7 cellular contexts compared by ENCODE assay signal in genomic region chr3:119293105-119293683, GRCh38. TPM values are rescaled to one million over a fixed set of nuclear protein-coding genes. Genes with fewer than 3 reads are reported as not detected.
A peak's percentile ranks its signal among the peaks of the same experiment; 100 is the strongest.
DNase-seq lines count a peak whose midpoint lies in the region; ATAC-seq and TF ChIP-seq lines count a peak whose summit lies in the region.

No MANE protein-coding gene starts in this region.

- peaks cover 57% of the 10 kb centered on the region for H3K4me1 Mint-ChIP-seq in activated CD8-positive, alpha-beta T cell treated with anti-CD3 and anti-CD28 coated beads, Interleukin-2, amount 10 ng/mL, durations not matched to agents 7 days and 5 days (ENCODE audit: low read depth)

- peaks cover 6% of the 10 kb centered on the region for H3K36me3 Mint-ChIP-seq in activated CD8-positive, alpha-beta T cell treated with anti-CD3 and anti-CD28 coated beads, Interleukin-2, amount 10 ng/mL, durations not matched to agents 7 days and 5 days (ENCODE audit: low read depth)

- H3K4me1 ChIP-seq in HEK293 (ENCODE audit: control insufficient read depth, insufficient read depth, low read length) (no peaks in the 10 kb centered on the region), suprapubic skin (peaks cover 32% of the 10 kb centered on the region)

- H3K36me3 ChIP-seq in HEK293 (ENCODE audit: control insufficient read depth in 2 of 2, insufficient read depth in 1 of 2, low read length in 2 of 2) (peaks cover 0 to 10% of the 10 kb centered on the region in 2 experiments; a peak in 1 of 3 replicates), kidney epithelial cell (ENCODE audit: control insufficient read depth, insufficient read depth, low read length) (no peaks in the 10 kb centered on the region), suprapubic skin (no peaks in the 10 kb centered on the region)

- 56% methylated on average over 2 of the region's 2 CpGs for WGBS in suprapubic skin

- H3K27me3 Mint-ChIP-seq in activated CD8-positive, alpha-beta T cell treated with anti-CD3 and anti-CD28 coated beads, Interleukin-2, amount 10 ng/mL, durations not matched to agents 7 days and 5 days (ENCODE audit: low read depth): peaks cover 13% of the 10 kb centered on the region

- peak overlapping the region; percentile 66 for H3K4me3 ChIP-seq in HEK293 (ENCODE audit: low read depth, low read length)
- peak overlapping the region; percentile 59 for H3K4me3 ChIP-seq in kidney epithelial cell (ENCODE audit: low read depth, low read length)
- peak overlapping the region; percentile 75 for H3K4me3 ChIP-seq in suprapubic skin

- ATAC-seq in activated CD8-positive, alpha-beta T cell treated with anti-CD3 and anti-CD28 coated beads, Interleukin-2, amount 10 ng/mL, durations not matched to agents 7 days and 5 days: no peak
- ATAC-seq in GM18517 (IDR thresholded peaks at IDR 0.05; ENCODE audit: unreplicated experiment): no peak

- CTCF ChIA-PET in HEK293 (lab: Yijun Ruan, JAX): interaction anchor here (1.2 to 1.3 kb wide), 2 partner anchors 26 to 60 kb away, joined by 3 read pairs; no protein-coding TSS in a partner anchor
- CTCF ChIA-PET in activated CD8-positive, alpha-beta T cell treated with anti-CD3 and anti-CD28 coated beads, Interleukin-2, amount 10 ng/mL, durations not matched to agents 7 days and 5 days (lab: Charles Lee): interaction anchor here (1.0 to 3.6 kb wide), 5 partner anchors 27 to 387 kb away, joined by 3 to 20 read pairs (median 5); partner anchors contain the start of genes B4GALT4 and IGSF11

- TF ChIP-seq EP300 in suprapubic skin (IDR thresholded peaks at IDR 0.05): no peak

- no peak overlapping the region for H3K27ac ChIP-seq in HEK293 (ENCODE audit: extremely low read depth, low read depth, low read length)
- peak overlapping the region; percentile 93 for H3K27ac ChIP-seq in suprapubic skin

- H3K27me3 ChIP-seq in kidney epithelial cell (ENCODE audit: control insufficient read depth, insufficient read depth, low read length): no peaks in the 10 kb centered on the region
- H3K27me3 ChIP-seq in suprapubic skin: no peaks in the 10 kb centered on the region

- H3K27ac Mint-ChIP-seq in activated CD8-positive, alpha-beta T cell treated with anti-CD3 and anti-CD28 coated beads, Interleukin-2, amount 10 ng/mL, durations not matched to agents 7 days and 5 days: peak overlapping the region; percentile 85

- TF ChIP-seq POLR2A in suprapubic skin (IDR thresholded peaks at IDR 0.05): no peak

- peaks cover 2% of the 10 kb centered on the region for H3K9me3 Mint-ChIP-seq in activated CD8-positive, alpha-beta T cell treated with anti-CD3 and anti-CD28 coated beads, Interleukin-2, amount 10 ng/mL, durations not matched to agents 7 days and 5 days (ENCODE audit: insufficient read depth)

- no peak for DNase-seq in activated CD8-positive, alpha-beta T cell treated with anti-CD3 and anti-CD28 coated beads, Interleukin-2, amount 10 ng/mL, durations not matched to agents 7 days and 5 days
- no peak for DNase-seq in kidney epithelial cell (ENCODE audit: low read depth)
- no peak for DNase-seq in suprapubic skin (ENCODE audit: low spot score in 2 of 2)
- DNase-seq in NCI-H1105 (lab: John Stamatoyannopoulos, UW): no peak
- DNase-seq in NCI-H2171 (lab: John Stamatoyannopoulos, UW): no peak

- POLR2A ChIA-PET in HEK293 (lab: Yijun Ruan, JAX): interaction anchor here (1.0 to 1.8 kb wide), 2 partner anchors 52 kb away, joined by 3 to 4 read pairs; partner anchors contain the start of gene B4GALT4
- POLR2A ChIA-PET in activated CD8-positive, alpha-beta T cell treated with anti-CD3 and anti-CD28 coated beads, Interleukin-2, amount 10 ng/mL, durations not matched to agents 7 days and 5 days (lab: Charles Lee): interaction anchor here (0.6 to 2.4 kb wide), 3 partner anchors 29 to 796 kb away, joined by 3 to 16 read pairs (median 3); no protein-coding TSS in a partner anchor

- TF ChIP-seq CTCF in HEK293 (tag by site-specific recombination; IDR thresholded peaks at IDR 0.05): no peak
- TF ChIP-seq CTCF in kidney epithelial cell (IDR thresholded peaks at IDR 0.05; ENCODE audit: insufficient read depth, low read length, poor library complexity, severe bottlenecking): no peak
- no peak for TF ChIP-seq CTCF in suprapubic skin (IDR thresholded peaks at IDR 0.05)

- H3K4me3 Mint-ChIP-seq in activated CD8-positive, alpha-beta T cell treated with anti-CD3 and anti-CD28 coated beads, Interleukin-2, amount 10 ng/mL, durations not matched to agents 7 days and 5 days: peak overlapping the region; percentile 79

- H3K9me3 ChIP-seq in HEK293 (ENCODE audit: control insufficient read depth, insufficient read depth, low read depth, low read length) (no peaks in the 10 kb centered on the region), suprapubic skin (no peaks in the 10 kb centered on the region)

TF ChIP-seq in HEK293, 187 proteins besides CTCF, POLR2A, EP300 and RAD21:
- TF ChIP-seq ZNF148 (tag by site-specific recombination; IDR thresholded peaks at IDR 0.05; ENCODE audit: borderline replicate concordance) (no peak), ZNF530 (tag by site-specific recombination; IDR thresholded peaks at IDR 0.05; ENCODE audit: low read depth) (no peak), GLI4 (tag by site-specific recombination; IDR thresholded peaks at IDR 0.05) (no peak), ZNF157 (tag by site-specific recombination; IDR thresholded peaks at IDR 0.05) (no peak), KLF16 (tag by site-specific recombination; IDR thresholded peaks at IDR 0.05) (no peak), BCL11B (tag by site-specific recombination; IDR thresholded peaks at IDR 0.05; ENCODE audit: low read depth) (no peak), ZNF777 (tag by site-specific recombination; IDR thresholded peaks at IDR 0.05; ENCODE audit: borderline replicate concordance) (no peak), GFI1B (tag by site-specific recombination; IDR thresholded peaks at IDR 0.05) (no peak), ZNF501 (tag by site-specific recombination; IDR thresholded peaks at IDR 0.05) (no peak), ZNF16 (tag by site-specific recombination; IDR thresholded peaks at IDR 0.05; ENCODE audit: low read depth) (no peak), PBX3 (CRISPR knock-in tag; IDR thresholded peaks at IDR 0.05) (no peak), KLF9 (tag by site-specific recombination; IDR thresholded peaks at IDR 0.05; ENCODE audit: low read depth) (no peak), KLF10 (tag by site-specific recombination; IDR thresholded peaks at IDR 0.05) (no peak), ZBTB48 (tag by site-specific recombination; IDR thresholded peaks at IDR 0.05) (no peak), ZNF473 (tag by site-specific recombination; IDR thresholded peaks at IDR 0.05) (no peak)

RNA-seq across cellular contexts. Expression of gene ARHGAP31, which starts 1.0 kb away (rescaled TPM):
- 1 to 10 TPM; 2.3 to 2.5 TPM for total RNA-seq in activated CD8-positive, alpha-beta T cell treated with anti-CD3 and anti-CD28 coated beads, Interleukin-2, amount 10 ng/mL, durations not matched to agents 7 days and 5 days
- 17.0 and 18.5 TPM in 2 replicates for total RNA-seq in kidney epithelial cell
- total RNA-seq in suprapubic skin: 10 to 100 TPM; 15.8 to 26.6 (median 21.7) TPM

RNA-seq across cellular contexts. Expression of gene B4GALT4, which starts 52.5 kb away (rescaled TPM):
- 10 to 100 TPM; 16.3 to 16.4 TPM for total RNA-seq in activated CD8-positive, alpha-beta T cell treated with anti-CD3 and anti-CD28 coated beads, Interleukin-2, amount 10 ng/mL, durations not matched to agents 7 days and 5 days
- total RNA-seq in kidney epithelial cell (23.1 and 23.3 TPM in 2 replicates), suprapubic skin (10 to 100 TPM; 13.6 to 19.4 (median 16.1) TPM)
